1 cellular context compared by ENCODE assay signal in genomic region chr2:29165362-29166236, GRCh38.
TF ChIP-seq lines count a peak whose summit lies in the region.

No MANE protein-coding gene starts in this region.

TF ChIP-seq in A549, 52 proteins besides CTCF, POLR2A, EP300 and RAD21 (continued from another document):
- TF ChIP-seq KDM5A (IDR thresholded peaks at IDR 0.05) (no peak), CHD4 (IDR thresholded peaks at IDR 0.05; ENCODE audit: borderline replicate concordance) (no peak), ESRRA (IDR thresholded peaks at IDR 0.05; ENCODE audit: borderline replicate concordance, low read length) (0 out of 2 replicates have a peak, but pooled peaks have one; percentile 14), SREBF2 (IDR thresholded peaks at IDR 0.05) (no peak; the same call in 1 of the 2 replicates), SMC3 (IDR thresholded peaks at IDR 0.05) (no peak), GATA3 (IDR thresholded peaks at IDR 0.05; ENCODE audit: borderline replicate concordance) (no peak), NR3C1 (IDR thresholded peaks at IDR 0.05) (no peak)
